Comparison of ENCODE assay signal across 22 cellular contexts in the genomic region with DNA sequence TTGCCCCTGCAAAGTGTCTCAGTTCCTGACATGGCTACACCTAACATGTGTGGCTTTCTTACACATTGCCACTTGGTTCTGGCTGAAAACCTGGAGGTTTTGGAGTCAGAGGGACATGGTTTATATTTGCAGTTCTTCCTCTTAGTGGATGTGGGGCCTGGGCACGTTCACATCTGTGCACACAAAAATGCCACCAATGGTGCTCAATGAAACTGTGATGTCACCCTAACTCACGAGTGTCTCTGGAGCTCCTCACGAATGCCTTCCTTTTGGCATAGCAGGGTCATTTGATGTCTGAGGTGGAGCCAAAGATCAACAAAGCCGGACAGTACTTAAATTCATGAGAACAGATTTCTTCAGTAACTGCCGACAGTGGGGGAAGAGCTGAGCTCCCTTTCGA.
"Had no signal": no experiment of that assay in that cellular context is flagged by ENCODE, and none has a peak within 500 bp of the region (broad histone marks: within the 10 kb centered on the region; RNA-seq: fewer than 3 reads in every experiment).

No MANE protein-coding gene starts in this region.

- H3K4me3 ChIP-seq: esophagus squamous epithelium, left ventricle myocardium inferior, lower lobe of right lung, ovary, spleen, testis, tibial nerve had no signal

- H3K27me3 ChIP-seq: esophagus squamous epithelium, ovary, spleen, testis, tibial nerve had no signal

- H3K27ac ChIP-seq: esophagus squamous epithelium, left ventricle myocardium inferior, lower lobe of right lung, ovary, spleen, testis, tibial nerve had no signal

- ATAC-seq: lower lobe of right lung; right cardiac atrium; stimulated activated memory B cell treated with anti-CD40 and anti-IgM and Interleukin-4, amounts not matched to agents 10 μg/mL and 1 μg/mL and 100 μg/mL, for 72 hours had no signal

- H3K36me3 Mint-ChIP-seq: immature natural killer cell; natural killer cell treated with Interleukin-12 subunit alpha and Interleukin-12 subunit beta and Interleukin-15 and Interleukin-18, amount 100 ng/mL, for 72 hours; stimulated activated memory B cell treated with anti-CD40 and anti-IgM and Interleukin-4, amounts not matched to agents 10 μg/mL and 1 μg/mL and 100 μg/mL, for 72 hours had no signal

- H3K27me3 Mint-ChIP-seq: stimulated activated naive CD8-positive, alpha-beta T cell treated with anti-CD3 and anti-CD28 coated beads, Interleukin-15, amount 100 ng/mL, for 72 hours had no signal

- H3K4me1 Mint-ChIP-seq: immature natural killer cell; memory B cell; stimulated activated memory B cell treated with anti-CD40 and anti-IgM and Interleukin-4, amounts not matched to agents 10 μg/mL and 1 μg/mL and 100 μg/mL, for 72 hours; stimulated activated naive CD8-positive, alpha-beta T cell treated with anti-CD3 and anti-CD28 coated beads, Interleukin-15, amount 100 ng/mL, for 72 hours had no signal

- DNase-seq: cerebellar nuclear complex; esophagus squamous epithelium; foreskin fibroblast; immature natural killer cell; left ventricle myocardium inferior; lower lobe of right lung; midbrain; nucleus accumbens; ovary; right cardiac atrium; stimulated activated CD4-positive, alpha-beta T cell treated with anti-CD3 and anti-CD28 coated beads, Interleukin-15, amount 100 ng/mL, for 24 hours; stimulated activated CD4-positive, alpha-beta T cell treated with anti-CD3 and anti-CD28 coated beads, Interleukin-1b, Interleukin-23, amount 100 ng/mL, for 48 hours; stimulated activated CD4-positive, alpha-beta T cell treated with anti-CD3 and anti-CD28 coated beads, Interleukin-4, amount 100 ng/mL, for 24 hours; stimulated activated naive CD8-positive, alpha-beta T cell treated with anti-CD3 and anti-CD28 coated beads, Interleukin-15, amount 100 ng/mL, for 72 hours; testis had no signal

- H3K27ac Mint-ChIP-seq: dendritic cell treated with granulocyte-macrophage colony-stimulating factor and Interleukin-4, amounts not matched to agents 40 ng/mL and 50 ng/mL, for 4 days; immature natural killer cell; memory B cell; natural killer cell treated with Interleukin-12 subunit alpha and Interleukin-12 subunit beta and Interleukin-15 and Interleukin-18, amount 100 ng/mL, for 72 hours; progenitor cell of endocrine pancreas; stimulated activated memory B cell treated with anti-CD40 and anti-IgM and Interleukin-4, amounts not matched to agents 10 μg/mL and 1 μg/mL and 100 μg/mL, for 72 hours; stimulated activated naive CD8-positive, alpha-beta T cell treated with anti-CD3 and anti-CD28 coated beads, Interleukin-15, amount 100 ng/mL, for 72 hours had no signal

- H3K9me3 Mint-ChIP-seq: immature natural killer cell had no signal

- H3K4me1 ChIP-seq: esophagus squamous epithelium, lower lobe of right lung, testis had no signal

- H3K36me3 ChIP-seq: esophagus squamous epithelium, left ventricle myocardium inferior, lower lobe of right lung, ovary, spleen, tibial nerve had no signal

- H3K4me3 Mint-ChIP-seq: dendritic cell treated with granulocyte-macrophage colony-stimulating factor and Interleukin-4, amounts not matched to agents 40 ng/mL and 50 ng/mL, for 4 days; immature natural killer cell; memory B cell; natural killer cell treated with Interleukin-12 subunit alpha and Interleukin-12 subunit beta and Interleukin-15 and Interleukin-18, amount 100 ng/mL, for 72 hours; stimulated activated memory B cell treated with anti-CD40 and anti-IgM and Interleukin-4, amounts not matched to agents 10 μg/mL and 1 μg/mL and 100 μg/mL, for 72 hours; stimulated activated naive CD8-positive, alpha-beta T cell treated with anti-CD3 and anti-CD28 coated beads, Interleukin-15, amount 100 ng/mL, for 72 hours had no signal

- H3K9me3 ChIP-seq: esophagus squamous epithelium, left ventricle myocardium inferior, lower lobe of right lung, ovary, spleen, testis, tibial nerve had no signal
